Comparison of ENCODE assay signal across 21 cellular contexts in genomic region chr19:15286688-15287355, GRCh38. TPM values are rescaled to one million over a fixed set of nuclear protein-coding genes. Genes with fewer than 3 reads are reported as not detected.
A peak's percentile ranks its signal among the peaks of the same experiment; 100 is the strongest.
DNase-seq lines count a peak whose midpoint lies in the region; ATAC-seq and TF ChIP-seq lines count a peak whose summit lies in the region.
"Had no signal": no experiment of that assay in that cellular context is flagged by ENCODE, and none has a peak within 500 bp of the region (broad histone marks: within the 10 kb centered on the region; RNA-seq: fewer than 3 reads in every experiment).

No MANE protein-coding gene starts in this region.

- CTCF ChIA-PET in A673 (lab: Charles Lee), result no interaction called here

- no TSS peak for BruUV-seq in A673 (replicated peaks; lab: Mats Ljungman, UMichigan)

- H3K4me1 Mint-ChIP-seq in immature natural killer cell, result peaks cover 97 to 100% of the 10 kb centered on the region in 2 donors

- H3K36me3 ChIP-seq in cardiac muscle cell, result no peaks in the 10 kb centered on the region
- H3K36me3 ChIP-seq in SU-DHL-6 (ENCODE audit: low read length), result no peaks in the 10 kb centered on the region
- H3K36me3 ChIP-seq in left lung, result no peaks in the 10 kb centered on the region
- H3K36me3 ChIP-seq in A673 (ENCODE audit: insufficient read depth, low read length, poor library complexity, severe bottlenecking), result no peaks in the 10 kb centered on the region
- no peaks in the 10 kb centered on the region for H3K36me3 ChIP-seq in SJCRH30

- peak overlapping the region; percentile 43 for H3K9ac ChIP-seq in SU-DHL-6 (ENCODE audit: low read length)

- peaks cover 2 to 5% (median 2%) of the 10 kb centered on the region in 3 donors for H3K27me3 Mint-ChIP-seq in immature natural killer cell (ENCODE audit: low read depth in 3 of 3)

- H3K27ac Mint-ChIP-seq in immature natural killer cell, result peak overlapping the region; percentile 45 to 87 (median 62)

- H3F3A ChIP-seq in SU-DHL-6 (ENCODE audit: insufficient read depth), result peaks cover 48% of the 10 kb centered on the region

- H3K4me1 ChIP-seq in cardiac muscle cell (ENCODE audit: low read depth) (peaks cover 73% of the 10 kb centered on the region), left lung (peaks cover 74 to 100% of the 10 kb centered on the region in 2 donors), A673 (ENCODE audit: insufficient read depth, low read length, poor library complexity, severe bottlenecking) (peaks cover 76% of the 10 kb centered on the region), SJCRH30 (peaks cover 66% of the 10 kb centered on the region)

- no peak for ATAC-seq in left lung
- no peak for ATAC-seq in GM19324 (IDR thresholded peaks at IDR 0.05; ENCODE audit: low FRiP score, unreplicated experiment)

- no peak for TF ChIP-seq CTCF in cardiac muscle cell (IDR thresholded peaks at IDR 0.05; ENCODE audit: low read depth, low read length)
- no peak for TF ChIP-seq CTCF in SU-DHL-6 (IDR thresholded peaks at IDR 0.05; ENCODE audit: insufficient read depth, low read length, poor library complexity, severe bottlenecking)
- TF ChIP-seq CTCF in left lung (IDR thresholded peaks at IDR 0.05), result no peak
- no peak for TF ChIP-seq CTCF in A673 (conservative IDR thresholded peaks at IDR 0.05; ENCODE audit: low read depth, low read length)

- H3K27ac ChIP-seq in cardiac muscle cell, result peak overlapping the region; percentile 24
- H3K27ac ChIP-seq in SU-DHL-6 (ENCODE audit: low read depth, low read length), result peak overlapping the region; percentile 82
- H3K27ac ChIP-seq in left lung, result peak overlapping the region in 1 of 2 donors; percentile 18
- no peak overlapping the region for H3K27ac ChIP-seq in A673 (ENCODE audit: low read depth, low read length, poor library complexity, severe bottlenecking)
- no peak overlapping the region for H3K27ac ChIP-seq in SJCRH30
- H3K27ac ChIP-seq: HL-60, SK-N-MC had no signal

- H3K9me2 ChIP-seq in SU-DHL-6 (replicated peaks; ENCODE audit: insufficient read depth, low read length), result no peaks in the 10 kb centered on the region

- H3K4me2 ChIP-seq in SU-DHL-6 (ENCODE audit: low read depth, low read length, poor library complexity, severe bottlenecking), result peak overlapping the region; percentile 69

- peaks cover 42% of the 10 kb centered on the region; the same call in 1 of the 2 replicates for H4K20me1 ChIP-seq in SU-DHL-6 (ENCODE audit: low read depth, low read length)

- H3K9me3 Mint-ChIP-seq in immature natural killer cell, result no peaks in the 10 kb centered on the region
- H3K9me3 Mint-ChIP-seq: H9 had no signal

- H3K27me3 ChIP-seq in cardiac muscle cell, result no peaks in the 10 kb centered on the region
- no peaks in the 10 kb centered on the region for H3K27me3 ChIP-seq in SU-DHL-6 (ENCODE audit: low read length)
- no peaks in the 10 kb centered on the region for H3K27me3 ChIP-seq in left lung
- H3K27me3 ChIP-seq in A673 (replicated peaks; ENCODE audit: insufficient read depth, low read depth, low read length, poor library complexity), result no peaks in the 10 kb centered on the region
- no peaks in the 10 kb centered on the region for H3K27me3 ChIP-seq in SJCRH30

- H3K36me3 Mint-ChIP-seq in immature natural killer cell, result no peaks in the 10 kb centered on the region

- POLR2A ChIA-PET in A673 (lab: Charles Lee; ENCODE audit: low non-redundant PET), result no interaction called here

- peak overlapping the region in 4 of 5 donors; percentile 34 to 70 (median 52) for H3K4me3 Mint-ChIP-seq in immature natural killer cell

- intact Hi-C loops in cardiac septum (cut with DNase I) (no loop called here), left lung (cut with DNase I) (no loop called here), A673 (cut with micrococcal nuclease; ENCODE audit: unreplicated experiment) (no loop called here)

- DNase-seq in cardiac muscle cell (ENCODE audit: low read depth in 1 of 2, low spot score in 1 of 2) (no peak), cardiac septum (ENCODE audit: low spot score) (no peak), immature natural killer cell (no peak), left lung (no peak), A673 (ENCODE audit: low spot score) (no peak), SJCRH30 (no peak)
- DNase-seq: activated CD4-positive, alpha-beta T cell treated with anti-CD3 and anti-CD28 coated beads for 48 hours; activated CD8-positive, alpha-beta memory T cell treated with anti-CD3 and anti-CD28 coated beads, Interleukin-2, amount 50 U/mL, for 48 hours; activated naive CD4-positive, alpha-beta T cell; cortex of kidney; EL; foreskin fibroblast; H9; NCI-H1048; NCI-H526 treated with DMSO at 0.1 percent for 48 hours; T1000 had no signal

- no peak overlapping the region for H2AFZ ChIP-seq in SU-DHL-6 (ENCODE audit: low read depth, low read length, severe bottlenecking)

- H3K79me2 ChIP-seq in SU-DHL-6 (ENCODE audit: insufficient read depth, low read length), result peaks cover 100% of the 10 kb centered on the region

- H3K4me3 ChIP-seq in cardiac muscle cell (no peak overlapping the region), SU-DHL-6 (ENCODE audit: insufficient read depth, low read length, poor library complexity, severe bottlenecking) (peak overlapping the region; percentile 23), left lung (no peak overlapping the region), A673 (ENCODE audit: low read depth, low read length, poor library complexity, severe bottlenecking) (no peak overlapping the region), SJCRH30 (no peak overlapping the region)
- H3K4me3 ChIP-seq: A549, SK-N-MC had no signal

- H3K9me3 ChIP-seq in cardiac muscle cell (ENCODE audit: low read depth) (no peaks in the 10 kb centered on the region), SU-DHL-6 (ENCODE audit: insufficient read depth, low read length) (no peaks in the 10 kb centered on the region), left lung (no peaks in the 10 kb centered on the region), A673 (ENCODE audit: low read depth, low read length, poor library complexity, severe bottlenecking) (no peaks in the 10 kb centered on the region), SJCRH30 (replicated peaks) (no peaks in the 10 kb centered on the region)
- H3K9me3 ChIP-seq: A549 had no signal

RNA-seq across cellular contexts. Expression of gene BRD4, which starts 45.5 kb away (rescaled TPM):
- total RNA-seq in cardiac muscle cell (25.9 and 42.5 TPM in 2 replicates), cardiac septum (72.3 TPM), left lung (10 to 100 TPM; 79.1 to 89.6 TPM), A673 (2021) (174 and 178 TPM in 2 replicates)
- polyA plus RNA-seq in cardiac muscle cell (86.1 and 109 TPM in 2 replicates), immature natural killer cell (10 to 100 TPM in 1 of 3 donors, 1 to 10 TPM in 2; 4.3 to 16.7 (median 7.0) TPM)
- 48.6 and 50.4 TPM in 2 replicates for total RNA-seq in SJCRH30 (2014; rRNA removed; shearing (Covaris generic))

RNA-seq across cellular contexts. Expression of gene EPHX3, which starts 54.6 kb away (rescaled TPM):
- total RNA-seq in cardiac muscle cell, result 0.70 and 1.9 TPM in 2 replicates
- 4.0 and 4.6 TPM in 2 replicates for polyA plus RNA-seq in cardiac muscle cell
- total RNA-seq in cardiac septum, result 0.27 TPM
- not detected for polyA plus RNA-seq in immature natural killer cell
- total RNA-seq in left lung, result 1 to 10 TPM; 1.6 to 7.6 TPM
- 0.73 and 1.2 TPM in 2 replicates for total RNA-seq in A673 (2021)
- total RNA-seq in SJCRH30 (2014; rRNA removed; shearing (Covaris generic)), result 0.18 TPM in 1 of 2 replicates, not detected in the other

Comparison
In these comparisons a context has a peak if more than half of its experiments do, and no peak if none do; other contexts are left out.
1. H3K27ac ChIP-seq: peak in cardiac muscle cell (single experiment) and SU-DHL-6 (single experiment); none in A673 (single experiment) and SJCRH30 (single experiment).